ENCODE assay signal across 8 cellular contexts in genomic region chr19:18224525-18225354, GRCh38. TPM values are rescaled to one million over a fixed set of nuclear protein-coding genes. Genes with fewer than 3 reads are reported as not detected.
DNase-seq lines count a peak whose midpoint lies in the region; ATAC-seq and TF ChIP-seq lines count a peak whose summit lies in the region.

No MANE protein-coding gene starts in this region.

- H3K27ac ChIP-seq in HUES48 (ENCODE audit: low read depth, low read length), result peak overlapping the region; percentile 92
- H3K27ac ChIP-seq in OCI-LY3 (ENCODE audit: low read length), result no peak overlapping the region

- H3K4me1 ChIP-seq in HUES48 (ENCODE audit: control insufficient read depth, insufficient read depth, low read length), result peaks cover 9% of the 10 kb centered on the region; the same call in 1 of the 2 replicates
- H3K4me1 ChIP-seq in OCI-LY3 (ENCODE audit: low read length), result peaks cover 5% of the 10 kb centered on the region
- H3K4me1 ChIP-seq in mononuclear cell (ENCODE audit: insufficient read depth, low read length), result peaks cover 24% of the 10 kb centered on the region

- no peak overlapping the region for H3K4me2 ChIP-seq in OCI-LY3 (ENCODE audit: low read length)

- H3K4me3 ChIP-seq in HUES48 (ENCODE audit: low read depth, low read length), result peak overlapping the region; percentile 85
- H3K4me3 ChIP-seq in OCI-LY3 (ENCODE audit: low read length), result peak overlapping the region; percentile 24; the same call in 1 of the 2 replicates
- H3K4me3 ChIP-seq in mononuclear cell (ENCODE audit: low read length), result peak overlapping the region; percentile 24

- no peak for TF ChIP-seq CTCF in OCI-LY3 (IDR thresholded peaks at IDR 0.05; ENCODE audit: low read depth, low read length)

- no peak overlapping the region for H2AFZ ChIP-seq in OCI-LY3 (ENCODE audit: low read depth, low read length)

- H3K9ac ChIP-seq in HUES48 (ENCODE audit: low read depth, low read length), result peak overlapping the region; percentile 78
- H3K9ac ChIP-seq in OCI-LY3 (ENCODE audit: low read length), result no peak overlapping the region

- no peaks in the 10 kb centered on the region for H3K36me3 ChIP-seq in HUES48 (ENCODE audit: control insufficient read depth, insufficient read depth, low read length)
- H3K36me3 ChIP-seq in OCI-LY3 (replicated peaks; ENCODE audit: low read depth, low read length), result no peaks in the 10 kb centered on the region

- no peak for TF ChIP-seq POLR2A in erythroblast (IDR thresholded peaks at IDR 0.05; ENCODE audit: low read length)

- peak; percentile 97 for DNase-seq in COLO668 (lab: John Stamatoyannopoulos, UW; ENCODE audit: unreplicated experiment)
- peak; percentile 91 for DNase-seq in activated T-cell treated with anti-CD3 and anti-CD28 coated beads for 48 hours (ENCODE audit: low read depth)
- peak; percentile 97 to 98 for DNase-seq in erythroblast (lab: John Stamatoyannopoulos, UW)
- DNase-seq in stimulated activated CD8-positive, alpha-beta memory T cell treated with anti-CD3 and anti-CD28 coated beads, Interleukin-15, amount 100 ng/mL, for 48 hours (ENCODE audit: low read depth in 2 of 2), result peak; percentile 91

- H3K79me2 ChIP-seq in OCI-LY3 (ENCODE audit: low read length), result no peaks in the 10 kb centered on the region

- peak; percentile 80 for ATAC-seq in GM21447 (IDR thresholded peaks at IDR 0.05; ENCODE audit: unreplicated experiment)

- H3K9me3 ChIP-seq in HUES48 (ENCODE audit: control insufficient read depth, insufficient read depth, low read length) (no peaks in the 10 kb centered on the region), OCI-LY3 (ENCODE audit: insufficient read depth, low read length) (no peaks in the 10 kb centered on the region), mononuclear cell (ENCODE audit: low read depth, low read length) (no peaks in the 10 kb centered on the region)

- no peaks in the 10 kb centered on the region for H4K20me1 ChIP-seq in OCI-LY3 (ENCODE audit: insufficient read depth, low read length)

- H3K27me3 ChIP-seq in HUES48 (ENCODE audit: control insufficient read depth, insufficient read depth, low read length), result peaks cover 25% of the 10 kb centered on the region
- peaks cover under 1% of the 10 kb centered on the region; the same call in 1 of the 2 replicates for H3K27me3 ChIP-seq in OCI-LY3 (ENCODE audit: low read depth, low read length)
- H3K27me3 ChIP-seq in mononuclear cell (ENCODE audit: insufficient read depth, low read length), result peaks cover 40% of the 10 kb centered on the region

RNA-seq across cellular contexts. Expression of gene PDE4C, which starts 1.5 kb away (rescaled TPM):
- not detected for total RNA-seq in mononuclear cell

RNA-seq across cellular contexts. Expression of gene RAB3A, which starts 20.9 kb away (rescaled TPM):
- total RNA-seq in mononuclear cell, result 3.8 TPM

RNA-seq across cellular contexts. Expression of gene MPV17L2, which starts 31.7 kb away (rescaled TPM):
- 4.3 TPM for total RNA-seq in mononuclear cell

RNA-seq across cellular contexts. Expression of gene IQCN, which starts 49.5 kb away (rescaled TPM):
- 7.7 TPM for total RNA-seq in mononuclear cell

RNA-seq across cellular contexts. Expression of gene IFI30, which starts 51.1 kb away (rescaled TPM):
- 769 TPM for total RNA-seq in mononuclear cell

Comparison
In these comparisons a context has a peak if more than half of its experiments do, and no peak if none do; other contexts are left out.
1. H3K4me3 ChIP-seq: peak in every context shown above with its lines; median percentile 85 in HUES48; 24 in OCI-LY3; 24 in mononuclear cell.